8 cellular contexts compared by ENCODE assay signal in the genomic region with DNA sequence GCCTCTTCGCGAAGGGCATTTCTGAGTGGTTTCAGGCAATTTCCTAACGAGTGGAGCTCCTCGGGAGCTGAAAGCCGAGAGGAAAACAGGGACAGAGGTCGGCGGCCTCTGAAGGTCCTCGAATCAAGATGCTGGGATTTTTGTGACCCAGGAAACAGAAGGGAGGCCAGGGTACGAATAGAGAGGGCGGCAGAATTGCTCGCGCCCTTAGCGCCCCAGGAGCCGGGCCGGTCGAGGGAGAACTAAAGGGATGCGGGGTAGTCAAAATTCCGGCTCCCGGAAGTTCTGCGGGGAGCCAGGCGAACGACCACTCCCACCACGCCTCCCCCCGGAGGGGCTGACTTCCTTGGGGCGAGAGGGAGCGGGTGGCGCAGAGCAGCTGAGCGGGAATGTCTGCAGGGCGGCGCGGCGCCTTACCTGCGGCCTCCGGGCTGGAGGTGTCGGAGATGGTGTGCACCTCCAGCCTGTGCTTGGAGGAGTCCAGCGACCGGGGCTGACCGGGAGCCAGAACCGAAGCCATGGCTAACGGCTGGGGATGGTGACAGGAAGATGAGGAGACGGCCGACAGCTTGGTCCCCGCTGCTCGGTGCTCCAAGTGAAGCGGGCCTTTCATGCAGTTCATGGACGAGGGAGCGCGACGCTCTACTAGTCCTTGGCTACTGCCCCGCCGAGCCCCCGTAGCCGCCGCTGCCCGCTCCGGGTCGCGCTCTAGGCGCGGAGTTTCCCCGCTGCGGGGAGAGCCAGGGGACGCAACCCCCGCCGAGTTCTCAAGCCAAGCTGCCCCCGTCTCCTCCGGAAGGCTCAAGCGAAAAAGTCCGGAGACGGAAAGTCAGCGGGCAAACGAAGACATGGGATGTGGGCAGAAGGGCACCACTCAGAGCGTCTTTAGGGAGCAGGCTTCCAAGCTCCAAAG. TPM values are rescaled to one million over a fixed set of nuclear protein-coding genes. Genes with fewer than 3 reads are reported as not detected.
A peak's percentile ranks its signal among the peaks of the same experiment; 100 is the strongest.
DNase-seq lines count a peak whose midpoint lies in the region; ATAC-seq and TF ChIP-seq lines count a peak whose summit lies in the region.

No MANE protein-coding gene starts in this region.

- ATAC-seq in HG03469 (IDR thresholded peaks at IDR 0.05; ENCODE audit: unreplicated experiment) (no peak), HG03039 (IDR thresholded peaks at IDR 0.05; ENCODE audit: unreplicated experiment) (no peak), body of pancreas (no peak)

- intact Hi-C loops in body of pancreas (cut with DNase I), result no loop called here

- H3K27ac ChIP-seq in body of pancreas, result no peak overlapping the region

- H3K27me3 ChIP-seq in H7 (ENCODE audit: control insufficient read depth, insufficient read depth, low read length), result peaks cover 90% of the 10 kb centered on the region
- H3K27me3 ChIP-seq in body of pancreas, result peaks cover 0 to 75% of the 10 kb centered on the region in 2 donors

- no peak for TF ChIP-seq POLR2A in body of pancreas (IDR thresholded peaks at IDR 0.05)

- TF ChIP-seq CTCF in fibroblast of villous mesenchyme (IDR thresholded peaks at IDR 0.05; ENCODE audit: insufficient read depth, low read depth, low read length), result no peak
- no peak for TF ChIP-seq CTCF in retinal pigment epithelial cell (conservative IDR thresholded peaks at IDR 0.05; ENCODE audit: low read depth, low read length)
- TF ChIP-seq CTCF in body of pancreas (IDR thresholded peaks at IDR 0.05), result no peak

- peak; percentile 73 for DNase-seq in H7
- DNase-seq in SW480 (ENCODE audit: low spot score), result peak; percentile 40
- DNase-seq in fibroblast of villous mesenchyme (ENCODE audit: low read depth), result peak; percentile 17
- DNase-seq in retinal pigment epithelial cell (ENCODE audit: low read depth), result no peak
- DNase-seq in effector CD8-positive, alpha-beta T cell (lab: John Stamatoyannopoulos, UW), result no peak
- no peak for DNase-seq in body of pancreas

- peaks cover 39% of the 10 kb centered on the region for H3K4me1 ChIP-seq in body of pancreas

- H3K36me3 ChIP-seq in H7 (replicated peaks; ENCODE audit: control insufficient read depth, insufficient read depth, low read length) (no peaks in the 10 kb centered on the region), body of pancreas (replicated peaks in 1 of 2; ENCODE audit: insufficient read depth in 1 of 2, low read depth in 2 of 2) (no peaks in the 10 kb centered on the region)

- H3K9me3 ChIP-seq in body of pancreas, result no peaks in the 10 kb centered on the region

- WGBS in body of pancreas, 2 donors, result 6 to 14% methylated on average over 26 to 73 of the region's 73 CpGs

- H3K4me3 ChIP-seq in H7 (ENCODE audit: insufficient read depth, low read depth, low read length), result peak overlapping the region; percentile 76
- peak overlapping the region; percentile 79 for H3K4me3 ChIP-seq in fibroblast of villous mesenchyme (ENCODE audit: low read depth, low read length)
- H3K4me3 ChIP-seq in retinal pigment epithelial cell (ENCODE audit: low read length), result peak overlapping the region; percentile 43
- H3K4me3 ChIP-seq in body of pancreas, result no peak overlapping the region

RNA-seq across cellular contexts. Expression of a gene that starts 0.8 kb away (rescaled TPM):
- 87.1 and 92.3 TPM in 2 replicates for total RNA-seq in H7 (2014; rRNA removed; shearing (Covaris generic))
- 7.8 and 25.4 TPM in 2 replicates for total RNA-seq in fibroblast of villous mesenchyme
- total RNA-seq in body of pancreas, result not detected

Comparison
In these comparisons a context has a peak if more than half of its experiments do, and no peak if none do; other contexts are left out.
1. DNase-seq: peak in H7 (single experiment), SW480 (single experiment) and fibroblast of villous mesenchyme (single experiment); none in retinal pigment epithelial cell (single experiment), effector CD8-positive, alpha-beta T cell (single experiment) and body of pancreas (0 of 4).
2. H3K4me3 ChIP-seq: peak in H7 (single experiment), fibroblast of villous mesenchyme (single experiment) and retinal pigment epithelial cell (single experiment); none in body of pancreas (0 of 2).